ENCODE assay signal across 40 cellular contexts in genomic region chr14:74231784-74232183, GRCh38. TPM values are rescaled to one million over a fixed set of nuclear protein-coding genes. Genes with fewer than 3 reads are reported as not detected.
"Had no signal": no experiment of that assay in that cellular context is flagged by ENCODE, and none has a peak within 500 bp of the region (broad histone marks: within the 10 kb centered on the region; RNA-seq: fewer than 3 reads in every experiment).

No MANE protein-coding gene starts in this region.

- H3K27me3 ChIP-seq: colonic mucosa, Peyer's patch had no signal

- H3K4me1 ChIP-seq: colonic mucosa, Peyer's patch, SJSA1 had no signal

- H3K4me3 ChIP-seq: cardiac muscle cell, colonic mucosa, Peyer's patch, SJSA1 had no signal

- H3K36me3 ChIP-seq: brain microvascular endothelial cell, cardiac muscle cell, colonic mucosa, Peyer's patch, SJSA1 had no signal

- H3K9me3 ChIP-seq: colonic mucosa, SJSA1 had no signal

- ATAC-seq: activated CD8-positive, alpha-beta memory T cell treated with anti-CD3 and anti-CD28 coated beads, Interleukin-2, amount 10 ng/mL, durations not matched to agents 7 days and 5 days; PC-3 had no signal

- DNase-seq: activated CD4-positive, alpha-beta memory T cell treated with anti-CD3 and anti-CD28 coated beads, Interleukin-2, amount 10 ng/mL, durations not matched to agents 7 days and 5 days; activated CD4-positive, alpha-beta T cell treated with anti-CD3 and anti-CD28 coated beads for 1 hour; activated CD4-positive, alpha-beta T cell treated with anti-CD3 and anti-CD28 coated beads for 48 hours; activated CD4-positive, CD25-positive, alpha-beta regulatory T cell; activated CD8-positive, alpha-beta memory T cell treated with anti-CD3 and anti-CD28 coated beads for 24 hours; activated CD8-positive, alpha-beta memory T cell treated with anti-CD3 and anti-CD28 coated beads, Interleukin-2, amount 10 ng/mL, durations not matched to agents 7 days and 5 days; activated CD8-positive, alpha-beta memory T cell treated with anti-CD3 and anti-CD28 coated beads, Interleukin-2, amount 50 U/mL, for 48 hours; activated effector memory CD4-positive, alpha-beta T cell treated with Interleukin-2 at 50 U/mL for 16 hours; activated naive CD4-positive, alpha-beta T cell; activated naive CD4-positive, alpha-beta T cell treated with anti-CD3 and anti-CD28 coated beads, Interleukin-2, amount 50 U/mL, for 16 hours; activated naive CD8-positive, alpha-beta T cell treated with anti-CD3 and anti-CD28 coated beads for 36 hours; activated T-cell treated with anti-CD3 and anti-CD28 coated beads, Interleukin-2, amount 50 U/mL, for 48 hours; amniotic stem cell; aorta; brain microvascular endothelial cell; colonic mucosa; Kasumi-1; MM.1S; MV-4-11; NCI-H1092; NCI-H1436 treated with DMSO at 0.1 percent for 48 hours; NCI-H1694 treated with DMSO at 0.1 percent for 48 hours; NCI-H2029; NCI-H2107; NCI-H2171 treated with DMSO at 0.1 percent for 48 hours; NCI-H226; NCI-H446 treated with DMSO at 0.1 percent for 48 hours; NCI-H524 treated with DMSO at 0.1 percent for 48 hours; PC-3; Peyer's patch; RPMI8226; SHP77 treated with DMSO at 0.1 percent for 48 hours; SW 1271; T-helper 1 cell; T-helper 2 cell; T-helper 9 cell had no signal

- H3K27ac ChIP-seq: brain microvascular endothelial cell, cardiac muscle cell, colonic mucosa, Peyer's patch, SJSA1, VCaP had no signal

RNA-seq across cellular contexts. Expression of gene VSX2, which starts 7.5 kb away (rescaled TPM):
- total RNA-seq: activated CD4-positive, alpha-beta memory T cell treated with anti-CD3 and anti-CD28 coated beads, Interleukin-2, amount 10 ng/mL, durations not matched to agents 7 days and 5 days; activated CD8-positive, alpha-beta memory T cell treated with anti-CD3 and anti-CD28 coated beads, Interleukin-2, amount 10 ng/mL, durations not matched to agents 7 days and 5 days; activated naive CD8-positive, alpha-beta T cell treated with anti-CD3 and anti-CD28 coated beads for 36 hours; aorta; cardiac muscle cell; chondrocyte; colonic mucosa; PC-3; Peyer's patch; SJSA1 had no signal
- polyA plus RNA-seq: aorta, cardiac muscle cell had no signal
